ENCODE assay signal across 8 cellular contexts in the genomic region with DNA sequence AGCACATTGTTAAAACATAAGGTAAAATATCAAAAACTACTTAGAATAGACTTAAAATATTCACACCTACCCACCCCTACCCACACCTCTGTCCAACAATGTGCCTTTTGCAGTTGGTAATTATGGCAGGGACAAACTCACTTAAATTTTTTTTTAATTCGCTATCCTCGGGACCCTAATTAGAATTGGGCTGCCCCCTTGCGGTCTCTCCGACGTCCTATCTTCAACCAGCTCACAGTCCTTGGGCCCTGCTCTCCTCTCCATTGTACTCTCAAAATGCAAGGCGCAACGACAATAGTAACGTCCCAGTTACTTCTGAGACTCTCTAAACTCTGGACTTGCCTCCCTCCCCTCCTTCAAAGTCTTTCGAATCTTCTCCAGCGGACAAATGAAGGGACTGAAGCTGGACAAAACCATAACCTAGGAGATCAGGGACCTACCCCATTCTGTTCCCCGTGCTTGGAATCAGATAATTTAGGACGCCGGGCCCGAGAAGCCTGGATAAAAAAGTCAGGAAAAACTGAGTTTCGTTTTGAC. TPM values are rescaled to one million over a fixed set of nuclear protein-coding genes. Genes with fewer than 3 reads are reported as not detected.
DNase-seq lines count a peak whose midpoint lies in the region; ATAC-seq, FAIRE-seq and TF ChIP-seq lines count a peak whose summit lies in the region.

No MANE protein-coding gene starts in this region.

- peaks cover 13% of the 10 kb centered on the region; the same call in 2 of the 3 replicates for H3K4me1 ChIP-seq in A549
- peaks cover 4% of the 10 kb centered on the region for H3K4me1 ChIP-seq in mesendoderm (ENCODE audit: control insufficient read depth, low read depth, low read length)

- no peak overlapping the region for H4K8ac ChIP-seq in mesendoderm (ENCODE audit: low read depth, low read length)

- no peak for TF ChIP-seq EP300 in A549 (IDR thresholded peaks at IDR 0.05)

- H3K36me3 ChIP-seq in mesendoderm (ENCODE audit: control insufficient read depth, insufficient read depth, low read length), result no peaks in the 10 kb centered on the region

- peak overlapping the region; percentile 91 to 94 for H3K27ac Mint-ChIP-seq in effector memory CD8-positive, alpha-beta T cell

- peak; percentile 76 to 91 for ATAC-seq in A549
- ATAC-seq in effector memory CD8-positive, alpha-beta T cell (replicated peaks), result peak; percentile 31

- DNase-seq in A549 (ENCODE audit: low read depth in 1 of 2, low spot score in 1 of 2) (peak; percentile 53 to 73), GM18507 (ENCODE audit: extremely low spot score, insufficient read length, low read depth) (no peak), NCI-H446 treated with DMSO at 0.1 percent for 48 hours (lab: John Stamatoyannopoulos, UW) (peak; percentile 43), mesendoderm (peak; percentile 86), NK-92 (lab: John Stamatoyannopoulos, UW; ENCODE audit: unreplicated experiment) (no peak)
- DNase-seq in activated CD4-positive, alpha-beta T cell treated with anti-CD3 and anti-CD28 coated beads, Interleukin-2, amount 50 U/mL, for 48 hours, result peak; percentile 59 to 72
- DNase-seq in effector memory CD8-positive, alpha-beta T cell, result peak; percentile 37 to 44 (median 41)
- DNase-seq in stimulated activated CD8-positive, alpha-beta memory T cell treated with anti-CD3 and anti-CD28 coated beads, Interleukin-15, amount 100 ng/mL, for 1 hour (ENCODE audit: low read depth), result peak; percentile 24

- no peaks in the 10 kb centered on the region for H3K79me1 ChIP-seq in mesendoderm (ENCODE audit: low read length)

- peaks cover 17 to 24% of the 10 kb centered on the region in 2 donors for H3K4me1 Mint-ChIP-seq in effector memory CD8-positive, alpha-beta T cell (ENCODE audit: low read depth in 2 of 2)

- WGBS in A549 (ENCODE audit: missing lambda C conversion rate), result 2% methylated on average over 15 of the region's 15 CpGs
- no CpG with 5 or more reads among the region's 15 CpGs for WGBS in mesendoderm (ENCODE audit: extremely low coverage, insufficient coverage, low lambda C conversion rate)

- no peak overlapping the region for H3K4ac ChIP-seq in mesendoderm (ENCODE audit: low read depth, low read length)

- H3K9me3 ChIP-seq in A549, result no peaks in the 10 kb centered on the region; the same call in 2 of the 3 replicates

- no peak overlapping the region for H2BK5ac ChIP-seq in mesendoderm (ENCODE audit: low read length)

- H3K27me3 Mint-ChIP-seq in effector memory CD8-positive, alpha-beta T cell, result no peaks in the 10 kb centered on the region

- peaks cover 11% of the 10 kb centered on the region for H3K36me3 Mint-ChIP-seq in effector memory CD8-positive, alpha-beta T cell (ENCODE audit: insufficient read depth)

- H2BK120ac ChIP-seq in mesendoderm (ENCODE audit: low read depth, low read length), result no peak overlapping the region

- CTCF ChIA-PET in A549 (lab: Yijun Ruan, JAX), result interaction anchor here (0.6 to 13.0 kb wide), 19 partner anchors 9 to 874 kb away, joined by 3 to 172 read pairs (median 3); a partner anchor contains a TSS

- H3K27ac ChIP-seq in A549, result peak overlapping the region; percentile 77 to 78
- H3K27ac ChIP-seq in mesendoderm (ENCODE audit: low read depth, low read length), result no peak overlapping the region

- H3K4me3 Mint-ChIP-seq in effector memory CD8-positive, alpha-beta T cell, result peak overlapping the region; percentile 74 to 85

- H2BK15ac ChIP-seq in mesendoderm (replicated peaks; ENCODE audit: low read depth), result no peak overlapping the region

- TF ChIP-seq CTCF in A549 (IDR thresholded peaks at IDR 0.05), result peak; percentile 80

- no peak overlapping the region for H4K5ac ChIP-seq in mesendoderm (ENCODE audit: low read length)

- peak overlapping the region; percentile 52 for H3K4me3 ChIP-seq in A549
- peak overlapping the region; percentile 28 for H3K4me3 ChIP-seq in mesendoderm (ENCODE audit: low read length)

- H3K9me3 Mint-ChIP-seq in effector memory CD8-positive, alpha-beta T cell, result no peaks in the 10 kb centered on the region

- H3K18ac ChIP-seq in mesendoderm (ENCODE audit: low read length), result peak overlapping the region; percentile 63

- peak overlapping the region; percentile 39 for H3K9ac ChIP-seq in mesendoderm (ENCODE audit: low read length)

- H3K27me3 ChIP-seq in mesendoderm (ENCODE audit: insufficient read depth, low read length, poor library complexity), result peaks cover 3% of the 10 kb centered on the region

- POLR2A ChIA-PET in A549 (lab: Yijun Ruan, JAX), result interaction anchor here (0.9 to 1.2 kb wide), 4 partner anchors 12 to 235 kb away, joined by 3 to 8 read pairs (median 6); a partner anchor contains a TSS

- H3K79me2 ChIP-seq in mesendoderm (ENCODE audit: control insufficient read depth, insufficient read depth, low read length), result no peaks in the 10 kb centered on the region

- peak overlapping the region; percentile 95 for H3K4me2 ChIP-seq in A549
- H3K4me2 ChIP-seq in mesendoderm (ENCODE audit: low read length), result peak overlapping the region; percentile 27

- FAIRE-seq in A549 (lab: Jason Lieb, UNC) (no peak), GM18507 (lab: Jason Lieb, UNC) (peak; percentile 73)

- H2AK5ac ChIP-seq in mesendoderm (ENCODE audit: low read length), result no peak overlapping the region

- no peak overlapping the region for H3K23ac ChIP-seq in mesendoderm (ENCODE audit: low read length)

- H3K56ac ChIP-seq in mesendoderm (ENCODE audit: low read length), result peak overlapping the region; percentile 53

- no peak for TF ChIP-seq POLR2A in A549 (IDR thresholded peaks at IDR 0.05; ENCODE audit: low read length)

- TF ChIP-seq RAD21 in A549 (conservative IDR thresholded peaks at IDR 0.05 in 1 of 2, IDR thresholded peaks at IDR 0.05 in 1 of 2), result peak; percentile 72 to 74

TF ChIP-seq in A549, 52 proteins besides CTCF, POLR2A, EP300 and RAD21:
- peak; percentile 70 for TF ChIP-seq SMC3 (IDR thresholded peaks at IDR 0.05)
- no peak for TF ChIP-seq GATA3 (IDR thresholded peaks at IDR 0.05; ENCODE audit: borderline replicate concordance)
- TF ChIP-seq EHF (CRISPR knock-in tag; IDR thresholded peaks at IDR 0.05), result no peak
- no peak for TF ChIP-seq RFX5 (IDR thresholded peaks at IDR 0.05)
TF ChIP-seq in A549: peak in this region for 1.

RNA-seq across cellular contexts. Expression of a gene that starts 1.1 kb away (rescaled TPM):
- polyA plus RNA-seq in A549 (2011; rRNA removed), result 1.3 and 1.4 TPM in 2 replicates
- 0.49 and 0.66 TPM in 2 replicates for polyA plus RNA-seq in A549 (2012; cell fraction: cytosol; rRNA removed)
- 0.85 and 2.1 TPM in 2 replicates for polyA plus RNA-seq in A549 (2012; cell fraction: nucleus; rRNA removed)
- polyA plus RNA-seq in A549 (2017; fragmentation: RNase III; extraction: RNeasy Plus Mini Kit Qiagen cat#74134 plus additional on column Dnase treatment), result 0.28 to 0.59 TPM (median 0.48 TPM) in 3 replicates
- polyA minus RNA-seq in A549 (2011; rRNA and poly(A)+ RNA removed), result 1.4 and 1.8 TPM in 2 replicates
- polyA plus RNA-seq in mesendoderm (2013, experiment 1 of 2), result 2.5 TPM
- polyA plus RNA-seq in mesendoderm (2013, experiment 2 of 2), result 2.0 TPM

RNA-seq across cellular contexts. Expression of a gene that starts 8.7 kb away (rescaled TPM):
- polyA plus RNA-seq in A549 (2011; rRNA removed) (0.16 and 0.19 TPM in 2 replicates), A549 (2017; fragmentation: RNase III; extraction: RNeasy Plus Mini Kit Qiagen cat#74134 plus additional on column Dnase treatment) (0.12 to 0.21 TPM (median 0.12 TPM) in 3 replicates)
- polyA plus RNA-seq in A549 (2012; cell fraction: cytosol; rRNA removed), result 0.11 and 0.14 TPM in 2 replicates
- 0.06 and 0.10 TPM in 2 replicates for polyA plus RNA-seq in A549 (2012; cell fraction: nucleus; rRNA removed)
- polyA minus RNA-seq in A549 (2011; rRNA and poly(A)+ RNA removed), result not detected in 2 replicates
- 13.3 TPM for polyA plus RNA-seq in mesendoderm (2013, experiment 1 of 2)
- polyA plus RNA-seq in mesendoderm (2013, experiment 2 of 2), result 12.9 TPM

RNA-seq across cellular contexts. Expression of a gene that starts 12.4 kb away (rescaled TPM):
- polyA plus RNA-seq in A549 (2011; rRNA removed) (72.6 and 95.7 TPM in 2 replicates), A549 (2017; fragmentation: RNase III; extraction: RNeasy Plus Mini Kit Qiagen cat#74134 plus additional on column Dnase treatment) (113 to 114 TPM (median 113 TPM) in 3 replicates)
- 78.0 and 87.7 TPM in 2 replicates for polyA plus RNA-seq in A549 (2012; cell fraction: cytosol; rRNA removed)
- polyA plus RNA-seq in A549 (2012; cell fraction: nucleus; rRNA removed), result 44.1 and 76.7 TPM in 2 replicates
- 25.5 and 25.9 TPM in 2 replicates for polyA minus RNA-seq in A549 (2011; rRNA and poly(A)+ RNA removed)
- polyA plus RNA-seq in mesendoderm (2013, experiment 1 of 2), result 133 TPM
- polyA plus RNA-seq in mesendoderm (2013, experiment 2 of 2), result 132 TPM

RNA-seq across cellular contexts. Expression of a gene that starts 12.5 kb away (rescaled TPM):
- polyA plus RNA-seq in A549 (2011; rRNA removed) (118 and 119 TPM in 2 replicates), A549 (2017; fragmentation: RNase III; extraction: RNeasy Plus Mini Kit Qiagen cat#74134 plus additional on column Dnase treatment) (99.4 to 111 TPM (median 109 TPM) in 3 replicates)
- 113 and 155 TPM in 2 replicates for polyA plus RNA-seq in A549 (2012; cell fraction: cytosol; rRNA removed)
- polyA plus RNA-seq in A549 (2012; cell fraction: nucleus; rRNA removed), result 79.0 and 114 TPM in 2 replicates
- 121 and 133 TPM in 2 replicates for polyA minus RNA-seq in A549 (2011; rRNA and poly(A)+ RNA removed)
- 55.8 TPM for polyA plus RNA-seq in mesendoderm (2013, experiment 1 of 2)
- polyA plus RNA-seq in mesendoderm (2013, experiment 2 of 2), result 54.2 TPM

RNA-seq across cellular contexts. Expression of a gene that starts 23.7 kb away (rescaled TPM):
- polyA plus RNA-seq in A549 (2011; rRNA removed) (not detected in 2 replicates), A549 (2017; fragmentation: RNase III; extraction: RNeasy Plus Mini Kit Qiagen cat#74134 plus additional on column Dnase treatment) (not detected in 3 replicates)
- not detected in 2 replicates for polyA plus RNA-seq in A549 (2012; cell fraction: cytosol; rRNA removed)
- polyA plus RNA-seq in A549 (2012; cell fraction: nucleus; rRNA removed), result not detected in 2 replicates
- polyA minus RNA-seq in A549 (2011; rRNA and poly(A)+ RNA removed), result not detected in 2 replicates
- 14.7 TPM for polyA plus RNA-seq in mesendoderm (2013, experiment 1 of 2)
- polyA plus RNA-seq in mesendoderm (2013, experiment 2 of 2), result 13.5 TPM

Comparison
In these comparisons a context has a peak if more than half of its experiments do, and no peak if none do; other contexts are left out.
1. DNase-seq: peak in A549 (2 of 2), NCI-H446 treated with DMSO at 0.1 percent for 48 hours (single experiment), activated CD4-positive, alpha-beta T cell treated with anti-CD3 and anti-CD28 coated beads, Interleukin-2, amount 50 U/mL, for 48 hours (2 of 2), effector memory CD8-positive, alpha-beta T cell (3 of 3), mesendoderm (single experiment) and stimulated activated CD8-positive, alpha-beta memory T cell treated with anti-CD3 and anti-CD28 coated beads, Interleukin-15, amount 100 ng/mL, for 1 hour (single experiment); none in GM18507 (single experiment) and NK-92 (single experiment).